Comparison of ENCODE assay signal across 8 cellular contexts in the genomic region with DNA sequence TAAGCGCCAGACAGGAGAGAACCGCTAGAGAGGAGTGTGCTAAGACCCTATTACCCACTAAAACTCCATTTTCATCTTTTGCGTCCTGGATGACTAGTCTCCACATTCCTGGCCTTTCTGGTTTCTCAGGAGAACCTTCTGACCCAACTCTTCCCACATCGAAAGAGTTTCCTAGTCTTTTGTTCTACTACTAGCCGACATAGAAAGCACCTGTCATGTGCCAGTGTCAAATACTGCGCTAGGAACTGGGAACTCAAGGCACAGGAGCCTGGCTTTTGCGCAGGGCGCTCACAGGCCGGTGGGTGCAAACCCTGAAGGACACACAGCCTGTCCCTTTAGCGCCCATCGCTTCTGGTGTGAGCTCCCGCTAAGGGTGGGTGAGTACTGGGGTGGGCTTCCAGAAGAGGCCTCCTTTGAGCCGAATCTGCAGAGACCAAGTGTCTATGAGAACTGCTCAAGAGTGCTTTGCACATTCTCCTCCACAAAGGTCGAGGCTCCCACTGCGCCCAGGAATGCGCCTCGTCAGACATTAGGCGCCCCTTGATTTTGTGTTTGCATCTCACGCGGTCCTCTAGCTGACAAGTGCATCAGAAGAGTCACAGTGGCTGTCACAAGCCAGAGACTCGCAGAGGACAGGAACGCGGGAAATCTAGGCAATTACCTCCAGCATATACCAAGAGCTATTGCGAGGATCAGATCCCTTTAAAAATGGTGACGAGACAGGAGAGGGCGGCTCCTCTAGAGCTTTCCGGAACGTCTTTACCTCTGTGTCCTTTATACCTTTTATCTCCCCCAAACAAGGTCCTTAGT. TPM values are rescaled to one million over a fixed set of nuclear protein-coding genes. Genes with fewer than 3 reads are reported as not detected.
DNase-seq lines count a peak whose midpoint lies in the region; ATAC-seq, FAIRE-seq and TF ChIP-seq lines count a peak whose summit lies in the region.

No MANE protein-coding gene starts in this region.

- H3K4me1 ChIP-seq in keratinocyte (ENCODE audit: control insufficient read depth, extremely low read depth, insufficient read depth, low read length), result peaks cover 27% of the 10 kb centered on the region
- peaks cover 30% of the 10 kb centered on the region for H3K4me1 ChIP-seq in thymus (ENCODE audit: control insufficient read depth, insufficient read depth, low read length)

- peak overlapping the region; percentile 87 for H3K4me2 ChIP-seq in keratinocyte (ENCODE audit: control insufficient read depth, extremely low read depth, insufficient read depth, low read depth, low read length)

- peaks cover 23 to 28% of the 10 kb centered on the region in 2 donors for H3K36me3 Mint-ChIP-seq in activated naive CD4-positive, alpha-beta T cell treated with anti-CD3 and anti-CD28 coated beads, Interleukin-2, amount 50 U/mL, for 72 hours

- H3K79me2 ChIP-seq in keratinocyte (ENCODE audit: control insufficient read depth, insufficient read depth, low read length), result peaks cover 46% of the 10 kb centered on the region

- H3K9me3 Mint-ChIP-seq in activated naive CD4-positive, alpha-beta T cell treated with anti-CD3 and anti-CD28 coated beads, Interleukin-2, amount 50 U/mL, for 72 hours, result no peaks in the 10 kb centered on the region

- H3K27ac Mint-ChIP-seq in activated naive CD4-positive, alpha-beta T cell treated with anti-CD3 and anti-CD28 coated beads, Interleukin-2, amount 50 U/mL, for 72 hours, result peak overlapping the region; percentile 48 to 98

- dilution Hi-C loops in keratinocyte (cut with MboI; ENCODE audit: extremely low pct_ligation_motif_present, low sequenced_read_pairs), result no loop called here

- peaks cover 2% of the 10 kb centered on the region for H4K20me1 ChIP-seq in keratinocyte (ENCODE audit: control insufficient read depth, extremely low read depth, insufficient read depth, low read length)

- H3K9ac ChIP-seq in keratinocyte (ENCODE audit: control insufficient read depth, extremely low read depth, insufficient read depth, low read length), result peak overlapping the region; percentile 29

- intact Hi-C loops in lower leg skin (cut with DNase I; ENCODE audit: low total_unique reads), result no loop called here

- 12% methylated on average over 28 of the region's 28 CpGs for WGBS in thymus
- 26 to 35% methylated on average over 28 of the region's 28 CpGs for WGBS in lower leg skin, 2 donors

- H3K9me3 ChIP-seq in keratinocyte (ENCODE audit: control insufficient read depth, low read depth, low read length), result no peaks in the 10 kb centered on the region
- H3K9me3 ChIP-seq in thymus (ENCODE audit: control insufficient read depth), result no peaks in the 10 kb centered on the region

- H3K36me3 ChIP-seq in keratinocyte (ENCODE audit: control insufficient read depth in 2 of 2, extremely low read depth in 1 of 2, insufficient read depth in 2 of 2, low read length in 2 of 2) (peaks cover 2 to 10% of the 10 kb centered on the region in 2 experiments), thymus (ENCODE audit: control insufficient read depth, insufficient read depth) (peaks cover 8% of the 10 kb centered on the region)

- H3K27ac ChIP-seq in keratinocyte (ENCODE audit: control insufficient read depth, insufficient read depth, low read length) (peak overlapping the region; percentile 45), thymus (ENCODE audit: low read depth) (peak overlapping the region; percentile 37)

- FAIRE-seq in keratinocyte (lab: Jason Lieb, UNC), result no peak

- DNase-seq in ELF-1 (ENCODE audit: low read depth, low spot score) (peak; percentile 48), NCI-H1105 (lab: John Stamatoyannopoulos, UW) (peak; percentile 51), keratinocyte (ENCODE audit: low read depth, low spot score) (no peak), lower leg skin (ENCODE audit: low spot score in 2 of 2) (no peak)
- no peak for DNase-seq in activated naive CD4-positive, alpha-beta T cell treated with anti-CD3 and anti-CD28 coated beads, Interleukin-2, amount 50 U/mL, for 72 hours (ENCODE audit: low spot score in 2 of 2)

- H3K4me3 ChIP-seq in keratinocyte (ENCODE audit: control insufficient read depth in 2 of 3, extremely low read depth in 1 of 3, insufficient read depth in 2 of 3, low read depth in 1 of 3, low read length in 3 of 3) (peak overlapping the region; percentile 73 to 100 (median 95)), thymus (ENCODE audit: low read length) (peak overlapping the region; percentile 22), lower leg skin (ENCODE audit: low read depth, poor library complexity, severe bottlenecking) (no peak overlapping the region)

- TF ChIP-seq POLR2A in lower leg skin (IDR thresholded peaks at IDR 0.05), result no peak

- H3K27me3 ChIP-seq in keratinocyte (ENCODE audit: control insufficient read depth, extremely low read depth, insufficient read depth, low read length), result no peaks in the 10 kb centered on the region
- peaks cover 46% of the 10 kb centered on the region for H3K27me3 ChIP-seq in thymus (ENCODE audit: control insufficient read depth, insufficient read depth)

- ATAC-seq in activated naive CD4-positive, alpha-beta T cell treated with anti-CD3 and anti-CD28 coated beads, Interleukin-2, amount 50 U/mL, for 72 hours, result no peak
- ATAC-seq in GM21786 (IDR thresholded peaks at IDR 0.05; ENCODE audit: unreplicated experiment), result no peak
- ATAC-seq in GM18858 (IDR thresholded peaks at IDR 0.05; ENCODE audit: unreplicated experiment), result no peak

- H2AFZ ChIP-seq in keratinocyte (ENCODE audit: control insufficient read depth, low read length), result peak overlapping the region; percentile 3

- no peak for TF ChIP-seq CTCF in keratinocyte (optimal IDR thresholded peaks at IDR 0.05 in 1 of 3, IDR thresholded peaks at IDR 0.05 in 1 of 3, conservative IDR thresholded peaks at IDR 0.05 in 1 of 3; ENCODE audit: extremely low read depth in 1 of 3, insufficient read depth in 2 of 3, low read length in 3 of 3)
- TF ChIP-seq CTCF in lower leg skin (IDR thresholded peaks at IDR 0.05), result no peak

- H3K9me1 ChIP-seq in keratinocyte (ENCODE audit: control insufficient read depth, extremely low read depth, insufficient read depth, low read length), result peaks cover 7% of the 10 kb centered on the region

RNA-seq across cellular contexts. Expression of a gene that starts 2.0 kb away (rescaled TPM):
- 100 to 1,000 TPM; 339 to 405 TPM for total RNA-seq in activated naive CD4-positive, alpha-beta T cell treated with anti-CD3 and anti-CD28 coated beads, Interleukin-2, amount 50 U/mL, for 72 hours
- polyA plus RNA-seq in keratinocyte (294 to 346 TPM (median 316 TPM) in 3 replicates), thymus (206 TPM)
- 56.5 TPM for polyA plus RNA-seq in keratinocyte (2011; ENCODE audit: low read depth)
- polyA plus RNA-seq in keratinocyte (2011; cell fraction: cytosol; rRNA removed), result 303 and 332 TPM in 2 replicates
- polyA plus RNA-seq in keratinocyte (2011; cell fraction: nucleus; rRNA removed), result 227 and 268 TPM in 2 replicates
- polyA plus RNA-seq in keratinocyte (2012; ENCODE audit: low replicate concordance), result 178 and 256 TPM in 2 replicates
- 224 to 376 TPM (median 273 TPM) in 3 replicates for polyA minus RNA-seq in keratinocyte
- polyA minus RNA-seq in keratinocyte (2011; cell fraction: cytosol; rRNA and poly(A)+ RNA removed), result 175 TPM
- polyA minus RNA-seq in keratinocyte (2011; cell fraction: nucleus; rRNA and poly(A)+ RNA removed), result 65.1 and 65.2 TPM in 2 replicates
- 100 to 1,000 TPM; 115 to 149 (median 139) TPM for total RNA-seq in lower leg skin

RNA-seq across cellular contexts. Expression of a gene that starts 2.4 kb away (rescaled TPM):
- total RNA-seq in activated naive CD4-positive, alpha-beta T cell treated with anti-CD3 and anti-CD28 coated beads, Interleukin-2, amount 50 U/mL, for 72 hours, result 1 to 10 TPM; 3.1 to 6.9 TPM
- polyA plus RNA-seq in keratinocyte (3.3 to 6.9 TPM (median 4.1 TPM) in 3 replicates), thymus (12.6 TPM)
- polyA plus RNA-seq in keratinocyte (2011; ENCODE audit: low read depth), result 14.1 TPM
- 6.6 and 11.6 TPM in 2 replicates for polyA plus RNA-seq in keratinocyte (2011; cell fraction: cytosol; rRNA removed)
- polyA plus RNA-seq in keratinocyte (2011; cell fraction: nucleus; rRNA removed), result 10.1 and 12.5 TPM in 2 replicates
- 14.9 and 19.0 TPM in 2 replicates for polyA plus RNA-seq in keratinocyte (2012; ENCODE audit: low replicate concordance)
- polyA minus RNA-seq in keratinocyte, result 3.1 to 24.6 TPM (median 5.8 TPM) in 3 replicates
- 15.5 TPM for polyA minus RNA-seq in keratinocyte (2011; cell fraction: cytosol; rRNA and poly(A)+ RNA removed)
- polyA minus RNA-seq in keratinocyte (2011; cell fraction: nucleus; rRNA and poly(A)+ RNA removed), result 3.2 and 6.3 TPM in 2 replicates
- total RNA-seq in lower leg skin, result 10 to 100 TPM in 1 of 4 donors, 1 to 10 TPM in 3; 7.5 to 11.4 (median 8.6) TPM

RNA-seq across cellular contexts. Expression of a gene that starts 20.4 kb away (rescaled TPM):
- 10 to 100 TPM; 32.7 to 40.7 TPM for total RNA-seq in activated naive CD4-positive, alpha-beta T cell treated with anti-CD3 and anti-CD28 coated beads, Interleukin-2, amount 50 U/mL, for 72 hours
- polyA plus RNA-seq in keratinocyte (10.4 to 25.6 TPM (median 17.1 TPM) in 3 replicates), thymus (22.5 TPM)
- polyA plus RNA-seq in keratinocyte (2011; ENCODE audit: low read depth), result 2.1 TPM
- polyA plus RNA-seq in keratinocyte (2011; cell fraction: cytosol; rRNA removed), result 11.2 and 20.0 TPM in 2 replicates
- 4.3 and 4.5 TPM in 2 replicates for polyA plus RNA-seq in keratinocyte (2011; cell fraction: nucleus; rRNA removed)
- polyA plus RNA-seq in keratinocyte (2012; ENCODE audit: low replicate concordance), result 15.6 and 35.2 TPM in 2 replicates
- polyA minus RNA-seq in keratinocyte, result 4.9 to 16.3 TPM (median 5.5 TPM) in 3 replicates
- polyA minus RNA-seq in keratinocyte (2011; cell fraction: cytosol; rRNA and poly(A)+ RNA removed), result 12.9 TPM
- polyA minus RNA-seq in keratinocyte (2011; cell fraction: nucleus; rRNA and poly(A)+ RNA removed), result 1.7 and 2.9 TPM in 2 replicates
- total RNA-seq in lower leg skin, result 1 to 10 TPM; 3.7 to 7.8 (median 5.4) TPM

RNA-seq across cellular contexts. Expression of a gene that starts 45.4 kb away (rescaled TPM):
- 100 to 1,000 TPM; 204 to 288 TPM for total RNA-seq in activated naive CD4-positive, alpha-beta T cell treated with anti-CD3 and anti-CD28 coated beads, Interleukin-2, amount 50 U/mL, for 72 hours
- polyA plus RNA-seq in keratinocyte, result 17.4 to 18.1 TPM (median 17.7 TPM) in 3 replicates
- 20.2 TPM for polyA plus RNA-seq in keratinocyte (2011; ENCODE audit: low read depth)
- polyA plus RNA-seq in keratinocyte (2011; cell fraction: cytosol; rRNA removed), result 7.7 and 11.0 TPM in 2 replicates
- 46.1 and 53.2 TPM in 2 replicates for polyA plus RNA-seq in keratinocyte (2011; cell fraction: nucleus; rRNA removed)
- 14.3 and 16.5 TPM in 2 replicates for polyA plus RNA-seq in keratinocyte (2012; ENCODE audit: low replicate concordance)
- 23.1 to 34.2 TPM (median 24.0 TPM) in 3 replicates for polyA minus RNA-seq in keratinocyte
- 28.6 TPM for polyA minus RNA-seq in keratinocyte (2011; cell fraction: cytosol; rRNA and poly(A)+ RNA removed)
- 25.5 and 29.3 TPM in 2 replicates for polyA minus RNA-seq in keratinocyte (2011; cell fraction: nucleus; rRNA and poly(A)+ RNA removed)
- polyA plus RNA-seq in thymus, result 124 TPM
- 10 to 100 TPM; 46.1 to 85.0 (median 54.0) TPM for total RNA-seq in lower leg skin

RNA-seq across cellular contexts. Expression of a gene that starts 48.8 kb away (rescaled TPM):
- total RNA-seq in activated naive CD4-positive, alpha-beta T cell treated with anti-CD3 and anti-CD28 coated beads, Interleukin-2, amount 50 U/mL, for 72 hours, result 10 to 100 TPM; 38.4 to 45.5 TPM
- polyA plus RNA-seq in keratinocyte (26.4 to 29.2 TPM (median 29.2 TPM) in 3 replicates), thymus (17.8 TPM)
- 9.8 TPM for polyA plus RNA-seq in keratinocyte (2011; ENCODE audit: low read depth)
- polyA plus RNA-seq in keratinocyte (2011; cell fraction: cytosol; rRNA removed), result 23.8 and 24.4 TPM in 2 replicates
- polyA plus RNA-seq in keratinocyte (2011; cell fraction: nucleus; rRNA removed), result 40.8 and 42.6 TPM in 2 replicates
- polyA plus RNA-seq in keratinocyte (2012; ENCODE audit: low replicate concordance), result 7.6 and 31.4 TPM in 2 replicates
- 64.5 to 72.1 TPM (median 67.2 TPM) in 3 replicates for polyA minus RNA-seq in keratinocyte
- polyA minus RNA-seq in keratinocyte (2011; cell fraction: cytosol; rRNA and poly(A)+ RNA removed), result 27.4 TPM
- 12.5 and 27.8 TPM in 2 replicates for polyA minus RNA-seq in keratinocyte (2011; cell fraction: nucleus; rRNA and poly(A)+ RNA removed)
- total RNA-seq in lower leg skin, result 10 to 100 TPM; 19.5 to 45.4 (median 33.6) TPM

Comparison
In these comparisons a context has a peak if more than half of its experiments do, and no peak if none do; other contexts are left out.
1. DNase-seq: peak in ELF-1 (single experiment) and NCI-H1105 (single experiment); none in activated naive CD4-positive, alpha-beta T cell treated with anti-CD3 and anti-CD28 coated beads, Interleukin-2, amount 50 U/mL, for 72 hours (0 of 2), keratinocyte (single experiment) and lower leg skin (0 of 2).